Comparison of ENCODE assay signal across 21 cellular contexts in the genomic region with DNA sequence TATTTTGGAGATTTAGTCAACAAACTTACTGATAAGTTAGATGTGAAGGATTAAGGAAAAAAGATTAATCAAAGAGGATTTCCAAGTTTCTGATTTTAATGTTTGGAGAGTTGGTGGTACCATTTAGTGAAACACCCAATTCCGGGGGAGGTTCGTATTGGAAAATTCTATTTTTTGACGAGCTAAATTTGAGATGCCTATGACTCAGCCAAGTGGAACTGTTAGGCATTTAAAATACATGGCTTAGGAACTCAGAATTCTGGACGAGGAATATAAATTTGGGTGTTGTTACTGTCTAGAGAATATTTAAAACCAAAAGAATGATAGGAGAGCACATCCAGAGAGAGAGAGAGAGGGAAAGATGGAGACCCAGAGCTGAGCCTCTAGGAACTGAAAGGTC.
"Had no signal": no experiment of that assay in that cellular context is flagged by ENCODE, and none has a peak within 500 bp of the region (broad histone marks: within the 10 kb centered on the region; RNA-seq: fewer than 3 reads in every experiment).

No MANE protein-coding gene starts in this region.

- DNase-seq: activated CD4-positive, alpha-beta T cell treated with anti-CD3 and anti-CD28 coated beads for 4 hours; activated CD8-positive, alpha-beta memory T cell treated with anti-CD3 and anti-CD28 coated beads, Interleukin-2, amount 50 U/mL, for 48 hours; activated CD8-positive, alpha-beta T cell treated with anti-CD3 and anti-CD28 coated beads for 36 hours; activated naive CD4-positive, alpha-beta T cell treated with anti-CD3 and anti-CD28 coated beads, Interleukin-2, amount 50 U/mL, for 16 hours; activated naive CD8-positive, alpha-beta T cell treated with anti-CD3 and anti-CD28 coated beads, Interleukin-2, amount 10 ng/mL, durations not matched to agents 7 days and 5 days; activated T-cell treated with anti-CD3 and anti-CD28 coated beads, Interleukin-2, amount 50 U/mL, for 1 hour; adrenal gland; body of pancreas; IMR-90; Kasumi-1; KBM-7; NCI-H1092; NCI-H1436; NCI-H1694 treated with DMSO at 0.1 percent for 48 hours; NCI-H2081; NCI-H446; NCI-H524; Peyer's patch; SHP77; SW 1271 had no signal

- H3K27ac ChIP-seq: adrenal gland, body of pancreas, Peyer's patch, SJSA1 had no signal

- H3K4me3 ChIP-seq: adrenal gland, body of pancreas, Peyer's patch, SJSA1 had no signal
